29 cellular contexts compared by ENCODE assay signal in the genomic region with DNA sequence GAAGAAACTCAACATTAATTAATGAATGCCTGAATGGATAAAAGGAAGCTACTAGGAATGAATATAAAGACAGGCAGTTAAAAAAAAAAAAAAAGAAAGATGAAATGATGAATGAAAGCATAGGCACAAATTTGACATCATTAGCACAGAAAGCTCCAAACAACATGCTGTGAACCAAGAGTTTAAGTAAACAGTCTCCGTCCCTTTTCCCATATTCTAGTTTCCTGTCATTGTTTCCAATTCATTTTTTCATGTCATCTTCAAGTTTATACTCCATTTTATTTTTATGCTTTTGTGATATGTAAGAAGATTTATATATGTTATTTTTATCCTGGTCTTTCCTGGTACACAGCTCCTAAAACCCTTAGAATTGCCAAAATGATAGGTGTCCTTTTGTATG.
"Had no signal": no experiment of that assay in that cellular context is flagged by ENCODE, and none has a peak within 500 bp of the region (broad histone marks: within the 10 kb centered on the region; RNA-seq: fewer than 3 reads in every experiment).

No MANE protein-coding gene starts in this region.

- H3K4me1 ChIP-seq: upper lobe of right lung had no signal

- H3K9me3 Mint-ChIP-seq: memory B cell; naive thymus-derived CD4-positive, alpha-beta T cell; natural killer cell treated with Interleukin-12 subunit alpha and Interleukin-12 subunit beta and Interleukin-15 and Interleukin-18, amount 100 ng/mL, for 72 hours; neural crest cell; stimulated activated naive CD8-positive, alpha-beta T cell treated with anti-CD3 and anti-CD28 coated beads, Interleukin-15, Interleukin-2, amounts not matched to agents 100 ng/mL and 50 ng/mL, for 24 hours had no signal

- H3K9me3 ChIP-seq: heart right ventricle, left ventricle myocardium inferior, mucosa of descending colon, psoas muscle, right atrium auricular region, right lobe of liver, suprapubic skin, thoracic aorta, tibial artery, upper lobe of right lung had no signal

- H3K27me3 Mint-ChIP-seq: memory B cell; naive thymus-derived CD4-positive, alpha-beta T cell; natural killer cell treated with Interleukin-12 subunit alpha and Interleukin-12 subunit beta and Interleukin-15 and Interleukin-18, amount 100 ng/mL, for 72 hours; stimulated activated naive CD8-positive, alpha-beta T cell treated with anti-CD3 and anti-CD28 coated beads, Interleukin-15, Interleukin-2, amounts not matched to agents 100 ng/mL and 50 ng/mL, for 24 hours had no signal

- H3K4me3 Mint-ChIP-seq: memory B cell; naive thymus-derived CD4-positive, alpha-beta T cell; natural killer cell treated with Interleukin-12 subunit alpha and Interleukin-12 subunit beta and Interleukin-15 and Interleukin-18, amount 100 ng/mL, for 72 hours; neural crest cell; stimulated activated naive CD8-positive, alpha-beta T cell treated with anti-CD3 and anti-CD28 coated beads, Interleukin-15, Interleukin-2, amounts not matched to agents 100 ng/mL and 50 ng/mL, for 24 hours had no signal

- ATAC-seq: heart right ventricle; mucosa of descending colon; naive thymus-derived CD4-positive, alpha-beta T cell; natural killer cell treated with Interleukin-12 subunit alpha and Interleukin-12 subunit beta and Interleukin-15 and Interleukin-18, amount 100 ng/mL, for 72 hours; psoas muscle; right lobe of liver; upper lobe of right lung had no signal

- H3K79me2 ChIP-seq: parathyroid adenoma had no signal

- H3K27me3 ChIP-seq: heart right ventricle, hepatocyte, right atrium auricular region, right lobe of liver, suprapubic skin, tibial artery, upper lobe of right lung had no signal

- H2AFZ ChIP-seq: hepatocyte, parathyroid adenoma had no signal

- H3K27ac ChIP-seq: heart right ventricle, hepatocyte, left ventricle myocardium inferior, parathyroid adenoma, psoas muscle, right atrium auricular region, right lobe of liver, skin epidermis, suprapubic skin, thoracic aorta, tibial artery, upper lobe of right lung had no signal

- H3K4me3 ChIP-seq: heart right ventricle, hepatocyte, left ventricle myocardium inferior, lung, mucosa of descending colon, psoas muscle, right atrium auricular region, right lobe of liver, skin epidermis, suprapubic skin, thoracic aorta, tibial artery, upper lobe of right lung had no signal

- H3K36me3 ChIP-seq: right atrium auricular region had no signal

- H3K9ac ChIP-seq: parathyroid adenoma had no signal

- H3K4me2 ChIP-seq: hepatocyte had no signal

- H3K4me1 Mint-ChIP-seq: memory B cell had no signal

- H3K27ac Mint-ChIP-seq: memory B cell; naive thymus-derived CD4-positive, alpha-beta T cell; natural killer cell treated with Interleukin-12 subunit alpha and Interleukin-12 subunit beta and Interleukin-15 and Interleukin-18, amount 100 ng/mL, for 72 hours; stimulated activated naive CD8-positive, alpha-beta T cell treated with anti-CD3 and anti-CD28 coated beads, Interleukin-15, Interleukin-2, amounts not matched to agents 100 ng/mL and 50 ng/mL, for 24 hours had no signal

- FAIRE-seq: urothelium cell line had no signal

- DNase-seq: heart right ventricle; islet precursor cell; left ventricle myocardium inferior; midbrain; mucosa of descending colon; naive thymus-derived CD4-positive, alpha-beta T cell; occipital lobe; psoas muscle; right lobe of liver; stimulated activated CD4-positive, alpha-beta T cell treated with anti-CD3 and anti-CD28 coated beads, Interleukin-12 subunit alpha, Interleukin-12 subunit beta, amount 100 ng/mL, for 4 hours; stimulated activated CD4-positive, alpha-beta T cell treated with anti-CD3 and anti-CD28 coated beads, Interleukin-15, amount 100 ng/mL, for 24 hours; stimulated activated CD4-positive, alpha-beta T cell treated with anti-CD3 and anti-CD28 coated beads, Interleukin-2, amount 100 ng/mL, for 24 hours; stimulated activated CD4-positive, alpha-beta T cell treated with anti-CD3 and anti-CD28 coated beads, Interleukin-4, amount 100 ng/mL, for 1 hour; stimulated activated naive CD4-positive, alpha-beta T cell; tibial artery; trophoblast cell; upper lobe of right lung had no signal
